9 cellular contexts compared by ENCODE assay signal in genomic region chr19:33064778-33065550, GRCh38. TPM values are rescaled to one million over a fixed set of nuclear protein-coding genes. Genes with fewer than 3 reads are reported as not detected.
DNase-seq lines count a peak whose midpoint lies in the region; ATAC-seq and TF ChIP-seq lines count a peak whose summit lies in the region.
"Had no signal": no experiment of that assay in that cellular context is flagged by ENCODE, and none has a peak within 500 bp of the region (broad histone marks: within the 10 kb centered on the region; RNA-seq: fewer than 3 reads in every experiment).

Gene RHPN2 (minus strand): TSS chr19:33064888. CDS start chr19:33064852, 36 bp downstream.

- H3K27me3 ChIP-seq in endocrine pancreas (ENCODE audit: control insufficient read depth, insufficient read depth, low read length): no peaks in the 10 kb centered on the region

- no peak within 1 kb of the TSS for H3K4me3 ChIP-seq in endocrine pancreas (ENCODE audit: control insufficient read depth, insufficient read depth, low read length)
- peak within 1 kb of the TSS; percentile 67 for H3K4me3 ChIP-seq in mucosa of descending colon

- no peaks in the 10 kb centered on the region for H3K4me1 ChIP-seq in endocrine pancreas (ENCODE audit: control insufficient read depth, insufficient read depth, low read length)
- H3K4me1 ChIP-seq in mucosa of descending colon (ENCODE audit: low read depth): peaks cover 21% of the 10 kb centered on the region

- peak within 1 kb of the TSS; percentile 33 for H3K9ac ChIP-seq in endocrine pancreas (ENCODE audit: control insufficient read depth, insufficient read depth, low read length)

- peak; percentile 61 for DNase-seq in NCI-H2029 (lab: John Stamatoyannopoulos, UW)
- DNase-seq in NCI-H2029 treated with DMSO at 0.1 percent for 48 hours (lab: John Stamatoyannopoulos, UW): no peak
- DNase-seq in NCI-H510A (lab: John Stamatoyannopoulos, UW): peak; percentile 60
- DNase-seq in activated CD4-positive, alpha-beta T cell treated with anti-CD3 and anti-CD28 coated beads, Interleukin-2, amount 50 U/mL, for 48 hours: peak; percentile 67 to 71
- peak; percentile 84 to 90 (median 89) for DNase-seq in mucosa of descending colon
- DNase-seq in stimulated activated CD8-positive, alpha-beta memory T cell treated with anti-CD3 and anti-CD28 coated beads, Interleukin-7, amount 100 ng/mL, for 48 hours (ENCODE audit: extremely low read depth in 1 of 2, low read depth in 1 of 2): peak; percentile 47 to 56
- DNase-seq: DND-41 had no signal

- intact Hi-C loops in mucosa of descending colon (cut with DNase I, micrococcal nuclease): no loop called here

- H3K36me3 ChIP-seq in endocrine pancreas (ENCODE audit: control insufficient read depth, insufficient read depth, low read length): no peaks in the 10 kb centered on the region
- H3K36me3 ChIP-seq in mucosa of descending colon (ENCODE audit: low read depth): no peaks in the 10 kb centered on the region

- H3K9me3 ChIP-seq in endocrine pancreas (ENCODE audit: control insufficient read depth, low read length) (no peaks in the 10 kb centered on the region), mucosa of descending colon (no peaks in the 10 kb centered on the region)

- ATAC-seq in HG02970 (IDR thresholded peaks at IDR 0.05; ENCODE audit: low FRiP score, unreplicated experiment): peak; percentile 48
- ATAC-seq in mucosa of descending colon: peak; percentile 89

- no peak for TF ChIP-seq CTCF in mucosa of descending colon (IDR thresholded peaks at IDR 0.05)

RNA-seq across cellular contexts. Expression of gene RHPN2, which starts in this region (rescaled TPM):
- 10 to 100 TPM; 37.3 to 72.7 (median 68.3) TPM for total RNA-seq in mucosa of descending colon
